In the genomic region with DNA sequence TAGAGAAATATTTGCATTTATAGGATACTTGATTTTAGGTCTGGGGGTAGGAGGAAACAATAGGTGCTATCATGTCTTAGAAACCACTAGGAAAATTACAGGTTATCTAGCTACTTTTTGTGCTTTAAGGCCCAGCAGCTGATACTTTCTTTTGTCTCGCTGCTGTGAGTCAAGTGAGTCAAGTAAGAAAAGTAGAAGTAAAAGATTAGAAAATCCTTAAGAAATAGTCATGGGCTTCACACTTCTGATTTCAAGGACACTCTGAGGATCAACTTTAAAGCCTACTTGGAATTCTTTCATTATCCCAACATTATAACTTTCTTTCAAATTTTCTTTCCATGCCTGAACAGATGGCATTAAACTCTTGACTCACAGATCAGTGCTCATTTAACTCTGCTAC, we compare ENCODE assay signal across 1 cellular context.
TF ChIP-seq lines count a peak whose summit lies in the region.

No MANE protein-coding gene starts in this region.

TF ChIP-seq in IMR-90, 13 proteins besides CTCF, POLR2A, EP300 and RAD21:
- TF ChIP-seq SMC3 (IDR thresholded peaks at IDR 0.05; ENCODE audit: low read depth, low read length) (no peak), FOS (IDR thresholded peaks at IDR 0.05; ENCODE audit: low read depth, low read length) (no peak), NFE2L2 (IDR thresholded peaks at IDR 0.05; ENCODE audit: low read depth, low read length) (no peak), MAFK (IDR thresholded peaks at IDR 0.05; ENCODE audit: low read depth, low read length) (no peak), BHLHE40 (IDR thresholded peaks at IDR 0.05; ENCODE audit: low read depth, low read length) (no peak), CEBPB (IDR thresholded peaks at IDR 0.05; ENCODE audit: low read depth, low read length) (no peak), CHD1 (IDR thresholded peaks at IDR 0.05; ENCODE audit: low read depth, low read length) (no peak), MXI1 (IDR thresholded peaks at IDR 0.05; ENCODE audit: borderline replicate concordance, low read depth, low read length) (no peak), RCOR1 (IDR thresholded peaks at IDR 0.05; ENCODE audit: insufficient replicate concordance, low read length) (no peak), MAZ (IDR thresholded peaks at IDR 0.05; ENCODE audit: borderline replicate concordance, low read depth, low read length) (no peak), RFX5 (IDR thresholded peaks at IDR 0.05; ENCODE audit: low read depth, low read length) (no peak)
- TF ChIP-seq, protein P1, sequence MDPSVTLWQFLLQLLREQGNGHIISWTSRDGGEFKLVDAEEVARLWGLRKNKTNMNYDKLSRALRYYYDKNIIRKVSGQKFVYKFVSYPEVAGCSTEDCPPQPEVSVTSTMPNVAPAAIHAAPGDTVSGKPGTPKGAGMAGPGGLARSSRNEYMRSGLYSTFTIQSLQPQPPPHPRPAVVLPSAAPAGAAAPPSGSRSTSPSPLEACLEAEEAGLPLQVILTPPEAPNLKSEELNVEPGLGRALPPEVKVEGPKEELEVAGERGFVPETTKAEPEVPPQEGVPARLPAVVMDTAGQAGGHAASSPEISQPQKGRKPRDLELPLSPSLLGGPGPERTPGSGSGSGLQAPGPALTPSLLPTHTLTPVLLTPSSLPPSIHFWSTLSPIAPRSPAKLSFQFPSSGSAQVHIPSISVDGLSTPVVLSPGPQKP (IDR thresholded peaks at IDR 0.05; ENCODE audit: borderline replicate concordance, low read depth, low read length): no peak
- TF ChIP-seq, protein P2, sequence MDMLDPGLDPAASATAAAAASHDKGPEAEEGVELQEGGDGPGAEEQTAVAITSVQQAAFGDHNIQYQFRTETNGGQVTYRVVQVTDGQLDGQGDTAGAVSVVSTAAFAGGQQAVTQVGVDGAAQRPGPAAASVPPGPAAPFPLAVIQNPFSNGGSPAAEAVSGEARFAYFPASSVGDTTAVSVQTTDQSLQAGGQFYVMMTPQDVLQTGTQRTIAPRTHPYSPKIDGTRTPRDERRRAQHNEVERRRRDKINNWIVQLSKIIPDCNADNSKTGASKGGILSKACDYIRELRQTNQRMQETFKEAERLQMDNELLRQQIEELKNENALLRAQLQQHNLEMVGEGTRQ (IDR thresholded peaks at IDR 0.05; ENCODE audit: low read depth, low read length): no peak
